Comparison of ENCODE assay signal across 1 cellular context in the genomic region with DNA sequence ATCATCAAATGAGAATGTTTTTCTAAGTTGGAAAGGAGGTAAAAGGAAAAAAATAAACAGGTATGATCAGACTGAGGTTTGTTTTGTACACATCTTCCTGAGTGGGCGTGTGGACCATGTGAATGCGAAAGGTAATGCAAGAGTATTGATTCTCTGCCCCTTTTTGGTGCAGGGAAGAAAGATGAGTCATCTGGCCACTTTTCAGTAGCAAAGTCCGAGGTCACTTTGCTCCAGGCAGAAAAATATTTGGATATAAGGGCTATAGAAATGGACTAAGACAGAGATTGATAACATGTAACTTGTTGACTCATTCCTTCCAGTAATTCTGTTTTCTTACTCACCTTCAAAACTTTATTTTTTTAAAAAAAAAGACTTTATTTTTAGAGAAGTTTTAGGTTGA.
TF ChIP-seq lines count a peak whose summit lies in the region.

No MANE protein-coding gene starts in this region.

TF ChIP-seq in SK-N-SH, 30 proteins besides CTCF, POLR2A, EP300 and RAD21 (continued from another document):
- TF ChIP-seq, protein P1, sequence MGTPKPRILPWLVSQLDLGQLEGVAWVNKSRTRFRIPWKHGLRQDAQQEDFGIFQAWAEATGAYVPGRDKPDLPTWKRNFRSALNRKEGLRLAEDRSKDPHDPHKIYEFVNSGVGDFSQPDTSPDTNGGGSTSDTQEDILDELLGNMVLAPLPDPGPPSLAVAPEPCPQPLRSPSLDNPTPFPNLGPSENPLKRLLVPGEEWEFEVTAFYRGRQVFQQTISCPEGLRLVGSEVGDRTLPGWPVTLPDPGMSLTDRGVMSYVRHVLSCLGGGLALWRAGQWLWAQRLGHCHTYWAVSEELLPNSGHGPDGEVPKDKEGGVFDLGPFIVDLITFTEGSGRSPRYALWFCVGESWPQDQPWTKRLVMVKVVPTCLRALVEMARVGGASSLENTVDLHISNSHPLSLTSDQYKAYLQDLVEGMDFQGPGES (IDR thresholded peaks at IDR 0.05; ENCODE audit: low read depth, low read length): no peak
- TF ChIP-seq YY1 (IDR thresholded peaks at IDR 0.05; ENCODE audit: low read depth) (no peak), RFX5 (IDR thresholded peaks at IDR 0.05; ENCODE audit: low read length) (no peak), SMC3 (IDR thresholded peaks at IDR 0.05; ENCODE audit: low read depth, low read length) (no peak), TAF1 (IDR thresholded peaks at IDR 0.05; ENCODE audit: borderline replicate concordance, low read depth, low read length) (no peak), RXRA (IDR thresholded peaks at IDR 0.05; ENCODE audit: borderline replicate concordance, low read depth) (no peak), TEAD4 (IDR thresholded peaks at IDR 0.05; ENCODE audit: borderline replicate concordance, insufficient read depth) (no peak), CHD2 (IDR thresholded peaks at IDR 0.05; ENCODE audit: low read length, partially characterized antibody) (no peak), MXI1 (IDR thresholded peaks at IDR 0.05; ENCODE audit: low read depth, low read length) (no peak), FOSL2 (IDR thresholded peaks at IDR 0.05; ENCODE audit: borderline replicate concordance, low read depth) (peak; percentile 47), POLR2AphosphoS5 (IDR thresholded peaks at IDR 0.05; ENCODE audit: low read depth, low read length) (no peak), ELF1 (IDR thresholded peaks at IDR 0.05) (no peak), JUND (IDR thresholded peaks at IDR 0.05) (peak; percentile 57), TCF12 (IDR thresholded peaks at IDR 0.05) (peak; percentile 14; the same call in 1 of the 2 replicates), EZH2phosphoT487 (IDR thresholded peaks at IDR 0.05; ENCODE audit: borderline replicate concordance, low read depth) (no peak), FOXJ3 (CRISPR knock-in tag; IDR thresholded peaks at IDR 0.05) (no peak)
- TF ChIP-seq, protein P2, sequence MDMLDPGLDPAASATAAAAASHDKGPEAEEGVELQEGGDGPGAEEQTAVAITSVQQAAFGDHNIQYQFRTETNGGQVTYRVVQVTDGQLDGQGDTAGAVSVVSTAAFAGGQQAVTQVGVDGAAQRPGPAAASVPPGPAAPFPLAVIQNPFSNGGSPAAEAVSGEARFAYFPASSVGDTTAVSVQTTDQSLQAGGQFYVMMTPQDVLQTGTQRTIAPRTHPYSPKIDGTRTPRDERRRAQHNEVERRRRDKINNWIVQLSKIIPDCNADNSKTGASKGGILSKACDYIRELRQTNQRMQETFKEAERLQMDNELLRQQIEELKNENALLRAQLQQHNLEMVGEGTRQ (IDR thresholded peaks at IDR 0.05; ENCODE audit: borderline replicate concordance, low read depth, low read length): no peak
- TF ChIP-seq, protein P3, sequence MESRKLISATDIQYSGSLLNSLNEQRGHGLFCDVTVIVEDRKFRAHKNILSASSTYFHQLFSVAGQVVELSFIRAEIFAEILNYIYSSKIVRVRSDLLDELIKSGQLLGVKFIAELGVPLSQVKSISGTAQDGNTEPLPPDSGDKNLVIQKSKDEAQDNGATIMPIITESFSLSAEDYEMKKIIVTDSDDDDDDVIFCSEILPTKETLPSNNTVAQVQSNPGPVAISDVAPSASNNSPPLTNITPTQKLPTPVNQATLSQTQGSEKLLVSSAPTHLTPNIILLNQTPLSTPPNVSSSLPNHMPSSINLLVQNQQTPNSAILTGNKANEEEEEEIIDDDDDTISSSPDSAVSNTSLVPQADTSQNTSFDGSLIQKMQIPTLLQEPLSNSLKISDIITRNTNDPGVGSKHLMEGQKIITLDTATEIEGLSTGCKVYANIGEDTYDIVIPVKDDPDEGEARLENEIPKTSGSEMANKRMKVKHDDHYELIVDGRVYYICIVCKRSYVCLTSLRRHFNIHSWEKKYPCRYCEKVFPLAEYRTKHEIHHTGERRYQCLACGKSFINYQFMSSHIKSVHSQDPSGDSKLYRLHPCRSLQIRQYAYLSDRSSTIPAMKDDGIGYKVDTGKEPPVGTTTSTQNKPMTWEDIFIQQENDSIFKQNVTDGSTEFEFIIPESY (IDR thresholded peaks at IDR 0.05; ENCODE audit: borderline replicate concordance, low read depth): no peak
